Comparison of ENCODE assay signal across 22 cellular contexts in the genomic region with DNA sequence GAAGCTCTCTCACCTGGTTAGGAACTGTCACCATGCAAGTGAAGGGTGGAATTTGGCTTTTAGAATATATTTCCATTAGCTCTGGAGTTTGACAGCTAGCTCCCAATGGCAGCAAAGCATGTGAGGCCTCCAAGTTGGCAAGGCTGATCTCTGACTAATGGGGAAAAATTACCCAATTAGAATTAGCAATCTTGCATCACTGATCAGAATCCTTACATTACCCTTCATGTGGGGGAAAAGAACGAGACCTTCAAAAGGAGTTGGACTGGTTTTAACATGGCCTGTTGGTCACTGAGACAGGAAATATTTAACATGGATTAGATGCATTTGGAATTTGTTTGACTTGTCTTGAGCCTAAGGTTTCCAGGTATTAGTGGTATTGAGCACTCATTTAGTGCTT.
"Had no signal": no experiment of that assay in that cellular context is flagged by ENCODE, and none has a peak within 500 bp of the region (broad histone marks: within the 10 kb centered on the region; RNA-seq: fewer than 3 reads in every experiment).

No MANE protein-coding gene starts in this region.

- H3K27me3 ChIP-seq: SJSA1 had no signal

- H3K4me1 ChIP-seq: SJSA1 had no signal

- H3K36me3 ChIP-seq: MG63 had no signal

- H3K27ac ChIP-seq: HL-60, SJSA1, SK-N-MC had no signal

- H3K4me3 ChIP-seq: MG63, SJSA1, SK-N-MC had no signal

- FAIRE-seq: RCC 7860 had no signal

- DNase-seq: KBM-7, MG63, NCI-H1092, NCI-H1105 treated with DMSO at 0.1 percent for 48 hours, NCI-H1417 treated with DMSO at 0.1 percent for 48 hours, NCI-H146, NCI-H1694 treated with DMSO at 0.1 percent for 48 hours, NCI-H1930, NCI-H2081, NCI-H2107, NCI-H2227 treated with DMSO at 0.1 percent for 48 hours, NCI-H510A, NCI-H524 treated with DMSO at 0.1 percent for 48 hours, NCI-H69, NCI-H774, Right ventricle myocardium superior, RPMI8226, SIG-M5 had no signal

- H3K9me3 ChIP-seq: MG63, SJSA1 had no signal
